In genomic region chr1:4787551-4787950, GRCh38 we compare ENCODE assay signal across 14 cellular contexts.
DNase-seq lines count a peak whose midpoint lies in the region; ATAC-seq and TF ChIP-seq lines count a peak whose summit lies in the region.
"Had no signal": no experiment of that assay in that cellular context is flagged by ENCODE, and none has a peak within 500 bp of the region (broad histone marks: within the 10 kb centered on the region; RNA-seq: fewer than 3 reads in every experiment).

No MANE protein-coding gene starts in this region.

- H3K56ac ChIP-seq in H9 (ENCODE audit: insufficient read length, low read depth, low read length): no peak overlapping the region

- TF ChIP-seq CTCF in H9 (conservative IDR thresholded peaks at IDR 0.05): no peak
- no peak for TF ChIP-seq CTCF in coronary artery (IDR thresholded peaks at IDR 0.05)

- H3K18ac ChIP-seq in H9 (ENCODE audit: insufficient read length, low read depth, low read length) (no peak overlapping the region), neuronal stem cell (ENCODE audit: low read length) (no peak overlapping the region)

- no peak overlapping the region for H4K5ac ChIP-seq in H9 (ENCODE audit: insufficient read length, low read depth, low read length)

- no peaks in the 10 kb centered on the region for H3K23me2 ChIP-seq in H9 (ENCODE audit: insufficient read length, low read depth, low read length, poor library complexity, severe bottlenecking)

- H3K27ac ChIP-seq in H9 (ENCODE audit: insufficient read length, low read depth, low read length) (no peak overlapping the region), coronary artery (no peak overlapping the region), neuronal stem cell (replicated peaks; ENCODE audit: low read length) (no peak overlapping the region)
- H3K27ac ChIP-seq: BLaER1 treated with 17β-estradiol and CSF1 and Interleukin-3, amounts not matched to agents 10 nM and 100 nM had no signal

- H3K4me3 Mint-ChIP-seq in H9: no peak overlapping the region
- H3K4me3 Mint-ChIP-seq: B cell; CD8-positive, alpha-beta T cell had no signal

- H3K14ac ChIP-seq in H9 (ENCODE audit: insufficient read depth, low read length): no peak overlapping the region
- no peak overlapping the region for H3K14ac ChIP-seq in neuronal stem cell (ENCODE audit: low read length)

- H3K4me1 ChIP-seq in H9 (ENCODE audit: insufficient read depth, low read length) (no peaks in the 10 kb centered on the region), neuronal stem cell (ENCODE audit: control insufficient read depth in 2 of 2, insufficient read depth in 1 of 2, low read depth in 1 of 2, low read length in 2 of 2) (no peaks in the 10 kb centered on the region)

- no peak overlapping the region for H2BK120ac ChIP-seq in H9 (ENCODE audit: low read depth, low read length, poor library complexity, severe bottlenecking)
- H2BK120ac ChIP-seq in neuronal stem cell (ENCODE audit: low read depth, low read length): no peak overlapping the region

- H4K91ac ChIP-seq in H9 (ENCODE audit: insufficient read length, low read depth, low read length) (no peak overlapping the region), neuronal stem cell (ENCODE audit: low read depth, low read length, poor library complexity) (no peak overlapping the region)

- H3K4me2 ChIP-seq in H9 (ENCODE audit: insufficient read depth, insufficient read length, low read length) (no peak overlapping the region), neuronal stem cell (ENCODE audit: insufficient read depth, low read length, poor library complexity, severe bottlenecking) (no peak overlapping the region)
- H3K4me2 ChIP-seq: BLaER1 treated with 17β-estradiol and CSF1 and Interleukin-3, amounts not matched to agents 10 nM and 100 nM had no signal

- H3K27me3 Mint-ChIP-seq in H9 (ENCODE audit: low read depth): peaks cover 3% of the 10 kb centered on the region

- ATAC-seq in HG03460 (IDR thresholded peaks at IDR 0.05; ENCODE audit: unreplicated experiment) (no peak), HG03280 (IDR thresholded peaks at IDR 0.05; ENCODE audit: unreplicated experiment) (no peak)
- ATAC-seq: CD8-positive, alpha-beta T cell had no signal

- no peak overlapping the region for H3T11ph ChIP-seq in H9 (ENCODE audit: low read length)

- H3K4me1 Mint-ChIP-seq in H9: no peaks in the 10 kb centered on the region; a peak in 1 of 4 replicates
- H3K4me1 Mint-ChIP-seq: B cell had no signal

- H4K20me1 ChIP-seq in H9 (ENCODE audit: control insufficient read depth, insufficient read depth, insufficient read length): no peaks in the 10 kb centered on the region
- H4K20me1 ChIP-seq: BLaER1 treated with 17β-estradiol and CSF1 and Interleukin-3, amounts not matched to agents 10 nM and 100 nM had no signal

- no peak overlapping the region for H3K27ac Mint-ChIP-seq in H9
- H3K27ac Mint-ChIP-seq: B cell; CD8-positive, alpha-beta T cell had no signal

- H3K9me3 Mint-ChIP-seq in H9: no peaks in the 10 kb centered on the region
- H3K9me3 Mint-ChIP-seq: CD8-positive, alpha-beta T cell had no signal

- peaks cover 0 to 2% (median 0%) of the 10 kb centered on the region in 3 experiments; a peak in 3 of 7 replicates for H3K36me3 Mint-ChIP-seq in H9 (ENCODE audit: insufficient read depth in 1 of 3, low read depth in 3 of 3)
- H3K36me3 Mint-ChIP-seq: CD8-positive, alpha-beta T cell had no signal

- H3K4ac ChIP-seq in H9 (ENCODE audit: low read depth, low read length): no peak overlapping the region
- H3K4ac ChIP-seq in neuronal stem cell (ENCODE audit: low read length): no peak overlapping the region

- H3K9ac ChIP-seq in H9 (ENCODE audit: extremely low read depth, insufficient read length, low read length) (no peak overlapping the region), neuronal stem cell (ENCODE audit: low read depth, low read length, poor library complexity) (peak overlapping the region; percentile 7)
- H3K9ac ChIP-seq: BLaER1 treated with 17β-estradiol and CSF1 and Interleukin-3, amounts not matched to agents 10 nM and 100 nM had no signal

- H3K9me3 ChIP-seq in H9 (ENCODE audit: control insufficient read depth, low read depth, low read length) (no peaks in the 10 kb centered on the region), neuronal stem cell (replicated peaks in 1 of 2; ENCODE audit: control insufficient read depth in 2 of 2, insufficient read depth in 1 of 2, low read depth in 1 of 2, low read length in 2 of 2) (no peaks in the 10 kb centered on the region)
- H3K9me3 ChIP-seq: BLaER1 treated with 17β-estradiol and CSF1 and Interleukin-3, amounts not matched to agents 10 nM and 100 nM had no signal

- H3K79me2 ChIP-seq in H9 (ENCODE audit: insufficient read depth, low read length): no peaks in the 10 kb centered on the region

- H3K79me1 ChIP-seq in H9 (ENCODE audit: insufficient read depth, low read depth, low read length, poor library complexity, severe bottlenecking) (no peaks in the 10 kb centered on the region), neuronal stem cell (ENCODE audit: low read depth, low read length) (no peaks in the 10 kb centered on the region)

- no peak overlapping the region for H3K4me3 ChIP-seq in coronary artery
- no peak overlapping the region for H3K4me3 ChIP-seq in neuronal stem cell (ENCODE audit: low read length in 2 of 2)
- H3K4me3 ChIP-seq: BLaER1 treated with 17β-estradiol and CSF1 and Interleukin-3, amounts not matched to agents 10 nM and 100 nM had no signal

- no peak overlapping the region for H3K23ac ChIP-seq in H9 (ENCODE audit: insufficient read length, low read depth, low read length)
- peak overlapping the region; percentile 75 for H3K23ac ChIP-seq in neuronal stem cell (ENCODE audit: low read depth, low read length, poor library complexity)

- H4K8ac ChIP-seq in H9 (replicated peaks; ENCODE audit: insufficient read length, low read depth, low read length) (no peak overlapping the region), neuronal stem cell (ENCODE audit: low read depth, low read length) (no peak overlapping the region)

- H2BK5ac ChIP-seq in H9 (ENCODE audit: insufficient read length, low read length): no peak overlapping the region
- H2BK5ac ChIP-seq in neuronal stem cell (ENCODE audit: low read length): no peak overlapping the region

- H3K27me3 ChIP-seq in H9 (ENCODE audit: insufficient read depth, low read length): peaks cover 2% of the 10 kb centered on the region
- no peaks in the 10 kb centered on the region for H3K27me3 ChIP-seq in neuronal stem cell (ENCODE audit: control insufficient read depth in 3 of 3, insufficient read depth in 3 of 3, low read depth in 1 of 3, low read length in 3 of 3)
- H3K27me3 ChIP-seq: BLaER1 treated with 17β-estradiol and CSF1 and Interleukin-3, amounts not matched to agents 10 nM and 100 nM had no signal

- peak; percentile 10 for DNase-seq in H9
- peak; percentile 66 for DNase-seq in coronary artery (ENCODE audit: low spot score)
- DNase-seq in neuronal stem cell (ENCODE audit: low spot score): no peak
- DNase-seq in ureter (ENCODE audit: low spot score): peak; percentile 32
- DNase-seq: Calu3; CD8-positive, alpha-beta T cell; DMS79 treated with DMSO at 0.1 percent for 48 hours; GF-D8; GOT3; H7 had no signal

- H2BK12ac ChIP-seq in H9 (ENCODE audit: insufficient read length, low read depth, low read length) (no peak overlapping the region), neuronal stem cell (ENCODE audit: low read length) (no peak overlapping the region)

- WGBS in H9 (ENCODE audit: extremely low coverage, insufficient read length, low lambda C conversion rate): no CpG with 5 or more reads among the region's 5 CpGs
- no CpG with 5 or more reads among the region's 5 CpGs for WGBS in neuronal stem cell (ENCODE audit: extremely low coverage in 2 of 2, insufficient read length in 2 of 2, insufficient replicate concordance in 1 of 2), 2 donors

- H2AK5ac ChIP-seq in H9 (ENCODE audit: insufficient read length, low read length) (no peak overlapping the region), neuronal stem cell (ENCODE audit: low read depth, low read length) (no peak overlapping the region)

- H2AFZ ChIP-seq in H9 (ENCODE audit: low read length): no peak overlapping the region
- H2AFZ ChIP-seq in neuronal stem cell (ENCODE audit: low read length): no peak overlapping the region

- H3K36me3 ChIP-seq in neuronal stem cell (replicated peaks in 1 of 2; ENCODE audit: control insufficient read depth in 2 of 2, insufficient read depth in 2 of 2, low read length in 2 of 2): no peaks in the 10 kb centered on the region
- H3K36me3 ChIP-seq: BLaER1 treated with 17β-estradiol and CSF1 and Interleukin-3, amounts not matched to agents 10 nM and 100 nM had no signal

- H2BK20ac ChIP-seq in H9 (ENCODE audit: low read depth, low read length, poor library complexity, severe bottlenecking): no peak overlapping the region

- no peak overlapping the region for H2BK15ac ChIP-seq in H9 (ENCODE audit: low read depth, low read length)
- no peak overlapping the region for H2BK15ac ChIP-seq in neuronal stem cell (ENCODE audit: low read length)
